Comparison of ENCODE assay signal across 8 cellular contexts in genomic region chr3:127735767-127736693, GRCh38.
DNase-seq lines count a peak whose midpoint lies in the region; ATAC-seq and TF ChIP-seq lines count a peak whose summit lies in the region.

No MANE protein-coding gene starts in this region.

- H3K27ac ChIP-seq in dorsolateral prefrontal cortex = peak overlapping the region in 53 of 59 donors; percentile 2 to 94 (median 69)

- H3K36me3 Mint-ChIP-seq in nephron progenitor cell (ENCODE audit: low read depth) = no peaks in the 10 kb centered on the region

- TF ChIP-seq CTCF in GM13977 (IDR thresholded peaks at IDR 0.05; ENCODE audit: extremely low read depth, insufficient read depth, missing control alignments) (no peak), dorsolateral prefrontal cortex (IDR thresholded peaks at IDR 0.05 in 54 of 56, conservative IDR thresholded peaks at IDR 0.05 in 2 of 56; ENCODE audit: low read depth in 1 of 56, partially characterized antibody in 56 of 56) (no peak), nephron progenitor cell (IDR thresholded peaks at IDR 0.05) (no peak)

- peak; percentile 67 for ATAC-seq in GM21825 (IDR thresholded peaks at IDR 0.05; ENCODE audit: unreplicated experiment)

- DNase-seq in GM13977 (ENCODE audit: low spot score) (peak; percentile 61), MV-4-11 (lab: John Stamatoyannopoulos, UW) (peak; percentile 93), dorsolateral prefrontal cortex (peak in 1 of 10 donors; percentile 43), nephron progenitor cell (no peak), NCI-H1930 (lab: John Stamatoyannopoulos, UW) (no peak), COLO668 (lab: John Stamatoyannopoulos, UW; ENCODE audit: unreplicated experiment) (no peak)
- no peak for DNase-seq in stimulated activated CD4-positive, alpha-beta T cell treated with anti-CD3 and anti-CD28 coated beads, Interleukin-4, amount 100 ng/mL, for 4 hours

- no peaks in the 10 kb centered on the region for H3K27me3 ChIP-seq in dorsolateral prefrontal cortex

- no peaks in the 10 kb centered on the region for H3K27me3 Mint-ChIP-seq in nephron progenitor cell (ENCODE audit: low read depth, poor library complexity)

- peaks cover 54% of the 10 kb centered on the region for H3K4me1 Mint-ChIP-seq in nephron progenitor cell

- in situ Hi-C loops in GM13977 (cut with MboI; ENCODE audit: low pct_unique_long_range_greater_than_20kb, low sequenced_read_pairs, unreplicated experiment) = no loop called here

- no peak overlapping the region for H3K27ac Mint-ChIP-seq in nephron progenitor cell

- peak overlapping the region in 25 of 59 donors; percentile 1 to 44 (median 15) for H3K4me3 ChIP-seq in dorsolateral prefrontal cortex

- intact Hi-C loops in dorsolateral prefrontal cortex (cut with DNase I) = no loop called here

- H3K4me3 Mint-ChIP-seq in nephron progenitor cell = peak overlapping the region; percentile 9

- H3K9me3 Mint-ChIP-seq in nephron progenitor cell = no peaks in the 10 kb centered on the region

Comparison
In these comparisons a context has a peak if more than half of its experiments do, and no peak if none do; other contexts are left out.
1. DNase-seq: peak in GM13977 (single experiment) and MV-4-11 (single experiment); none in nephron progenitor cell (single experiment), stimulated activated CD4-positive, alpha-beta T cell treated with anti-CD3 and anti-CD28 coated beads, Interleukin-4, amount 100 ng/mL, for 4 hours (0 of 2), NCI-H1930 (0 of 2) and COLO668 (single experiment).